34 cellular contexts compared by ENCODE assay signal in the genomic region with DNA sequence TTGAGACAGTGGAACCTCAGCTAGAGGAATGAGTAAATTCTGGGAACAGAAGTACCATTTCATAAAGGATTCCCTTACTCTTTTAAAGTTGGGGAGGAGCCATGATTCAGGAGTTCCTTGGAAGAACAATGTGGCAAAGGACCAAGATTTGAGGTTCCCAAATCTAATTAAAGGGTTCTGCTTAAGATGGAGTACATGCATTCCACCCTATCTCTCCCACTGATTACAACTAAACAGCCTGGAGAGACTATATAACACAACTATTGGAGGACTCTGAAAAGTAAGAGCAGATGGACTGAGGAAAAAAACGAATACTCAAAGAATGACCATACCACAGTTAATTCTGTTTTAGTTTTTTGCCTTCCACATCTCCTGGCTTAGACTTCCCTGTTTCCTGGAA.
"Had no signal": no experiment of that assay in that cellular context is flagged by ENCODE, and none has a peak within 500 bp of the region (broad histone marks: within the 10 kb centered on the region; RNA-seq: fewer than 3 reads in every experiment).

No MANE protein-coding gene starts in this region.

- H3K4me2 ChIP-seq: KMS-11 had no signal

- H3K4me3 ChIP-seq: MG63 had no signal

- H3K9ac ChIP-seq: KMS-11 had no signal

- H3K27me3 ChIP-seq: MG63 had no signal

- H3K27ac ChIP-seq: KMS-11 had no signal

- DNase-seq: Karpas-422, Kasumi-1, KBM-7, KG1, MG63, MM.1S, MV-4-11, NCI-H1048, NCI-H1092, NCI-H1092 treated with DMSO at 0.1 percent for 48 hours, NCI-H1105, NCI-H1105 treated with DMSO at 0.1 percent for 48 hours, NCI-H1417, NCI-H1417 treated with DMSO at 0.1 percent for 48 hours, NCI-H1436 treated with DMSO at 0.1 percent for 48 hours, NCI-H146, NCI-H1694, NCI-H1694 treated with DMSO at 0.1 percent for 48 hours, NCI-H187, NCI-H187 treated with DMSO at 0.1 percent for 48 hours, NCI-H1930, NCI-H2029, NCI-H2029 treated with DMSO at 0.1 percent for 48 hours, NCI-H2081, NCI-H2081 treated with DMSO at 0.1 percent for 48 hours, NCI-H2107, NCI-H2171, NCI-H2171 treated with DMSO at 0.1 percent for 48 hours, NCI-H2227 treated with DMSO at 0.1 percent for 48 hours, NCI-H226, NCI-H345, NCI-H446, NCI-H446 treated with DMSO at 0.1 percent for 48 hours had no signal

- H3K9me3 ChIP-seq: MG63 had no signal

- H3K36me3 ChIP-seq: MG63 had no signal
